In the genomic region with DNA sequence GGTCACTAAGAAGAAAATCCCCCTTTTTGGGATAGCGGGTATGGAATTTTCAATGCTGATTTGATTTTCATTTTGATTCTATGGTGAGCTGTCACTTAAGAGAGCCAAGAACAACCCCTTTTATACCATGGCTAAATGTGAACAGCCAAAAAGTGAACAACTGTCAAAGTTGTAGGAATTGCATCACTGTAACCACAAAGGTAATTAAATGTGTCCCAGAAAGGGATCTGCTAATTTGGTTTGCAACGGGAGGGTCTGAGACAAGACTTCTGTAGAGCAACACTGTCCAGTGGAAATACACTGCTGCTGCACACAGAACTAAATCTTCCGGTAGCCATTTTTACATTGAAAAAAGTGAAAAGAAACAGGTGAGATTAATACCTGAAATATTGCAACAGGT, we compare ENCODE assay signal across 1 cellular context.
A peak's percentile ranks its signal among the peaks of the same experiment; 100 is the strongest.
TF ChIP-seq lines count a peak whose summit lies in the region.

No MANE protein-coding gene starts in this region.

TF ChIP-seq in GM12878, 131 proteins besides CTCF, POLR2A, EP300 and RAD21:
- TF ChIP-seq SMARCA5 (IDR thresholded peaks at IDR 0.05) (no peak), RUNX3 (IDR thresholded peaks at IDR 0.05; ENCODE audit: low read length) (peak; percentile 23; the same call in 1 of the 2 replicates)
TF ChIP-seq in GM12878: peak in this region for 1.
